33 cellular contexts compared by ENCODE assay signal in genomic region chr6:89449182-89449581, GRCh38.
"Had no signal": no experiment of that assay in that cellular context is flagged by ENCODE, and none has a peak within 500 bp of the region (broad histone marks: within the 10 kb centered on the region; RNA-seq: fewer than 3 reads in every experiment).

No MANE protein-coding gene starts in this region.

- H3K36me3 ChIP-seq: adrenal gland, esophagus muscularis mucosa, gastrocnemius medialis, heart right ventricle, WERI-Rb-1 had no signal

- FAIRE-seq: colon had no signal

- H3K27ac ChIP-seq: adrenal gland, body of pancreas, esophagus muscularis mucosa, foreskin keratinocyte, gastrocnemius medialis, heart right ventricle, hepatocyte, WERI-Rb-1 had no signal

- H3K4me2 ChIP-seq: hepatocyte had no signal

- H2AFZ ChIP-seq: hepatocyte had no signal

- H3K4me3 ChIP-seq: adrenal gland, body of pancreas, esophagus muscularis mucosa, gastrocnemius medialis, heart right ventricle, hepatocyte had no signal

- H3K4me1 ChIP-seq: body of pancreas, esophagus muscularis mucosa, foreskin keratinocyte, gastrocnemius medialis, heart right ventricle had no signal

- H3K27me3 ChIP-seq: adrenal gland, body of pancreas, esophagus muscularis mucosa, foreskin keratinocyte, gastrocnemius medialis, heart right ventricle, hepatocyte had no signal

- DNase-seq: activated CD4-positive, alpha-beta memory T cell treated with anti-CD3 and anti-CD28 coated beads for 36 hours; activated CD4-positive, alpha-beta T cell treated with anti-CD3 and anti-CD28 coated beads for 36 hours; activated CD4-positive, alpha-beta T cell treated with anti-CD3 and anti-CD28 coated beads, Interleukin-2, amount 10 ng/mL, durations not matched to agents 24 days and 14 days; activated CD4-positive, CD25-positive, alpha-beta regulatory T cell; activated CD4-positive, CD25-positive, alpha-beta regulatory T cell treated with anti-CD3 and anti-CD28 coated beads, Interleukin-2, amount 50 U/mL, for 72 hours; activated CD8-positive, alpha-beta memory T cell treated with anti-CD3 and anti-CD28 coated beads, Interleukin-2, amount 10 ng/mL, durations not matched to agents 7 days and 5 days; activated CD8-positive, alpha-beta memory T cell treated with anti-CD3 and anti-CD28 coated beads, Interleukin-2, amount 50 U/mL, for 4 hours; activated CD8-positive, alpha-beta T cell treated with anti-CD3 and anti-CD28 coated beads, Interleukin-2, amount 10 ng/mL, durations not matched to agents 7 days and 5 days; activated effector memory CD4-positive, alpha-beta T cell treated with anti-CD3 and anti-CD28 coated beads, Interleukin-2, amount 50 U/mL, for 16 hours; activated naive CD4-positive, alpha-beta T cell treated with anti-CD3 and anti-CD28 coated beads for 36 hours; activated naive CD8-positive, alpha-beta T cell treated with anti-CD3 and anti-CD28 coated beads for 36 hours; activated naive CD8-positive, alpha-beta T cell treated with anti-CD3 and anti-CD28 coated beads, Interleukin-2, amount 50 U/mL, for 24 hours; activated T-cell treated with anti-CD3 and anti-CD28 coated beads, Interleukin-2, amount 50 U/mL, for 1 hour; activated T-cell treated with anti-CD3 and anti-CD28 coated beads, Interleukin-2, amount 50 U/mL, for 48 hours; adrenal gland; amygdala; aorta; body of pancreas; caudate nucleus; cortex of kidney; dermis blood vessel endothelial cell; effector CD4-positive, alpha-beta T cell; effector memory CD8-positive, alpha-beta T cell; erythroblast; foreskin keratinocyte; gastrocnemius medialis; glutamatergic neuron; heart right ventricle; T-helper 2 cell had no signal

- H3K9me3 ChIP-seq: adrenal gland, body of pancreas, esophagus muscularis mucosa, gastrocnemius medialis, heart right ventricle had no signal

- ATAC-seq: activated CD4-positive, alpha-beta T cell treated with anti-CD3 and anti-CD28 coated beads for 36 hours; activated CD8-positive, alpha-beta memory T cell treated with anti-CD3 and anti-CD28 coated beads, Interleukin-2, amount 10 ng/mL, durations not matched to agents 7 days and 5 days; activated CD8-positive, alpha-beta T cell treated with anti-CD3 and anti-CD28 coated beads, Interleukin-2, amount 10 ng/mL, durations not matched to agents 7 days and 5 days; activated naive CD8-positive, alpha-beta T cell treated with anti-CD3 and anti-CD28 coated beads, Interleukin-2, amount 50 U/mL, for 24 hours; body of pancreas; effector memory CD8-positive, alpha-beta T cell; foreskin keratinocyte; gastrocnemius medialis; heart right ventricle had no signal
